Comparison of ENCODE assay signal across 7 cellular contexts in genomic region chr1:5992034-5992813, GRCh38.
DNase-seq lines count a peak whose midpoint lies in the region; ATAC-seq and TF ChIP-seq lines count a peak whose summit lies in the region.

Gene NPHP4, minus strand, starts transcription at chr1:5992425. Its CDS starts 6,136 bp downstream, at chr1:5986289.

- H3K4me3 ChIP-seq in astrocyte of the cerebellum (ENCODE audit: low read depth, low read length): peak within 1 kb of the TSS; percentile 79
- peak within 1 kb of the TSS; percentile 79 for H3K4me3 ChIP-seq in rectal smooth muscle tissue (ENCODE audit: low read length)

- H3K27me3 ChIP-seq in rectal smooth muscle tissue (ENCODE audit: control insufficient read depth, insufficient read depth, low read length): peaks cover 5% of the 10 kb centered on the region

- in situ Hi-C loops in astrocyte of the cerebellum (cut with HindIII; ENCODE audit: low sequenced_read_pairs): no loop called here

- no peak for TF ChIP-seq CTCF in astrocyte of the cerebellum (IDR thresholded peaks at IDR 0.05; ENCODE audit: low read depth, low read length, missing control alignments)

- no peaks in the 10 kb centered on the region for H3K36me3 ChIP-seq in rectal smooth muscle tissue (ENCODE audit: control insufficient read depth, insufficient read depth, low read length)

- ATAC-seq in GM18505 (IDR thresholded peaks at IDR 0.05; ENCODE audit: unreplicated experiment) (peak; percentile 88), HG02970 (IDR thresholded peaks at IDR 0.05; ENCODE audit: low FRiP score, unreplicated experiment) (peak; percentile 91)

- peak within 1 kb of the TSS; percentile 85 for H3K27ac ChIP-seq in rectal smooth muscle tissue (ENCODE audit: low read depth, low read length)

- peak; percentile 62 for TF ChIP-seq POLR2A in GM18505 (IDR thresholded peaks at IDR 0.05; ENCODE audit: borderline replicate concordance, extremely low read depth, insufficient read depth, insufficient read length)

- peaks cover 5% of the 10 kb centered on the region for H3K4me1 ChIP-seq in rectal smooth muscle tissue (ENCODE audit: control insufficient read depth, insufficient read depth, low read length)

- H3K9ac ChIP-seq in rectal smooth muscle tissue (ENCODE audit: low read length): peak within 1 kb of the TSS; percentile 24

- peak; percentile 99 for DNase-seq in NCI-H1930 (lab: John Stamatoyannopoulos, UW)
- peak; percentile 98 for DNase-seq in T-helper 9 cell
- DNase-seq in astrocyte of the cerebellum (ENCODE audit: low read depth): peak; percentile 100
- peak; percentile 100 for DNase-seq in hepatic stellate cell (ENCODE audit: low spot score)

Comparison
In these comparisons a context has a peak if more than half of its experiments do, and no peak if none do; other contexts are left out.
1. Peak in every context shown above with its lines: DNase-seq, ATAC-seq, H3K4me3 ChIP-seq and H3K27ac ChIP-seq.